Comparison of ENCODE assay signal across 12 cellular contexts in the genomic region with DNA sequence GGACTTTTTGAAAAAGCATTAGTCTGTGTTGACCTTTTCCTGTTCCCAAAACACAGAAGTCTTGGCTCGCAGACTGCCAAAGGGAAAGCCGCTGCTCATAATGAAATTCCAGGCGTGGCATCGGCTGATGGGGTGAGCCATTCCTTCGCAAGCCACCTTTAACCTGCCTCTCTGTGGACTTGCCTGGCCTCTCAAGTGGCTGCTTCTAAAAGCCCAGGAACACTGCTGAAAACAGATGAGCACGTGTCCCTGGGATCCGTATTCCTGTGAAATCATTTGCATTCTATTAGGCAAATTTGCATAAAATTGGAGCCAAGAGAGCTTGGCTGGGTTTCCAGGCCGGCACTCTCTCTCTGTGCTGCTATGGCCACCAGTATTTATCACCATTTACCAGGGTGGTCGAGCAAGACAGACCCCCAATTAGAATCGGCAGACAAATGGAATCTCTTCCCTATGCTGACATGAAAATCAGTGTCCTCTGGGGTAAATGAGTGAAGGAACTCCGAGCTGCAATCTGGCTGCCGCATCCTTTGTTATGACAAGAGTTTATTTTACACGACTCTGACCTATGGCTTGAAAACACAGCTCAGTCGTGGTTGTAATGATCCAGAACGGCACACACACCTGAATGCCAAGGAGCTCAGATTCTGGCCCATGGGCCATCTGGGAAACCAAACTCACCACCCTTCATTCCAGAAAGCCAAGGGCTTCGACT. TPM values are rescaled to one million over a fixed set of nuclear protein-coding genes. Genes with fewer than 3 reads are reported as not detected.
DNase-seq lines count a peak whose midpoint lies in the region; ATAC-seq and TF ChIP-seq lines count a peak whose summit lies in the region.
"Had no signal": no experiment of that assay in that cellular context is flagged by ENCODE, and none has a peak within 500 bp of the region (broad histone marks: within the 10 kb centered on the region; RNA-seq: fewer than 3 reads in every experiment).

No MANE protein-coding gene starts in this region.

- CTCF ChIA-PET in activated CD4-positive, alpha-beta T cell treated with anti-CD3 and anti-CD28 coated beads, Interleukin-2, amount 10 ng/mL, durations not matched to agents 7 days and 5 days (lab: Charles Lee): interaction anchor here (0.8 to 1.9 kb wide), 7 partner anchors 9 to 28 kb away, joined by 3 to 8 read pairs (median 3); no protein-coding TSS in a partner anchor
- CTCF ChIA-PET in WTC11 (lab: Charles Lee): interaction anchor here (0.6 to 1.6 kb wide), 3 partner anchors 20 to 281 kb away, joined by 3 to 5 read pairs (median 4); no protein-coding TSS in a partner anchor

- no peaks in the 10 kb centered on the region for H3K27me3 Mint-ChIP-seq in activated CD4-positive, alpha-beta T cell treated with anti-CD3 and anti-CD28 coated beads, Interleukin-2, amount 10 ng/mL, durations not matched to agents 7 days and 5 days
- H3K27me3 Mint-ChIP-seq in WTC11 (ENCODE audit: low read depth) (no peaks in the 10 kb centered on the region), immature natural killer cell (ENCODE audit: low read depth in 3 of 3) (peaks cover 5 to 7% (median 6%) of the 10 kb centered on the region in 3 donors)

- no peak overlapping the region for H3K4me3 Mint-ChIP-seq in activated CD4-positive, alpha-beta T cell treated with anti-CD3 and anti-CD28 coated beads, Interleukin-2, amount 10 ng/mL, durations not matched to agents 7 days and 5 days
- H3K4me3 Mint-ChIP-seq in WTC11 (no peak overlapping the region), immature natural killer cell (peak overlapping the region in 2 of 5 donors; percentile 55 to 65)
- H3K4me3 Mint-ChIP-seq: HFFc6 had no signal

- H3K27ac Mint-ChIP-seq in activated CD4-positive, alpha-beta T cell treated with anti-CD3 and anti-CD28 coated beads, Interleukin-2, amount 10 ng/mL, durations not matched to agents 7 days and 5 days: peak overlapping the region; percentile 90
- H3K27ac Mint-ChIP-seq in WTC11 (no peak overlapping the region), immature natural killer cell (peak overlapping the region in 5 of 6 donors; percentile 46 to 95 (median 92))
- H3K27ac Mint-ChIP-seq: HFFc6 had no signal

- no peak for DNase-seq in activated CD4-positive, alpha-beta T cell treated with anti-CD3 and anti-CD28 coated beads, Interleukin-2, amount 10 ng/mL, durations not matched to agents 7 days and 5 days
- DNase-seq in activated CD4-positive, alpha-beta T cell treated with anti-CD3 and anti-CD28 coated beads for 48 hours: no peak
- DNase-seq in WTC11 (ENCODE audit: low spot score): no peak
- no peak for DNase-seq in immature natural killer cell
- peak; percentile 14 for DNase-seq in stimulated activated CD8-positive, alpha-beta memory T cell treated with anti-CD3 and anti-CD28 coated beads, Interleukin-4, amount 100 ng/mL, for 48 hours
- DNase-seq in COLO829 (ENCODE audit: low spot score): no peak
- DNase-seq: HFFc6, right lobe of liver, SJCRH30 had no signal

- H3K4me1 Mint-ChIP-seq in activated CD4-positive, alpha-beta T cell treated with anti-CD3 and anti-CD28 coated beads, Interleukin-2, amount 10 ng/mL, durations not matched to agents 7 days and 5 days: peaks cover 83% of the 10 kb centered on the region
- peaks cover 26% of the 10 kb centered on the region for H3K4me1 Mint-ChIP-seq in WTC11
- peaks cover 49 to 67% of the 10 kb centered on the region in 2 donors for H3K4me1 Mint-ChIP-seq in immature natural killer cell

- POLR2A ChIA-PET in activated CD4-positive, alpha-beta T cell treated with anti-CD3 and anti-CD28 coated beads, Interleukin-2, amount 10 ng/mL, durations not matched to agents 7 days and 5 days (lab: Charles Lee): no interaction called here
- POLR2A ChIA-PET in WTC11 (lab: Charles Lee): interaction anchor here (0.6 kb wide), 2 partner anchors 78 to 274 kb away, joined by 3 read pairs; no protein-coding TSS in a partner anchor

- no peaks in the 10 kb centered on the region for H3K9me3 Mint-ChIP-seq in activated CD4-positive, alpha-beta T cell treated with anti-CD3 and anti-CD28 coated beads, Interleukin-2, amount 10 ng/mL, durations not matched to agents 7 days and 5 days
- H3K9me3 Mint-ChIP-seq in WTC11 (no peaks in the 10 kb centered on the region), immature natural killer cell (no peaks in the 10 kb centered on the region)
- H3K9me3 Mint-ChIP-seq: HFFc6 had no signal

- H3K36me3 Mint-ChIP-seq in activated CD4-positive, alpha-beta T cell treated with anti-CD3 and anti-CD28 coated beads, Interleukin-2, amount 10 ng/mL, durations not matched to agents 7 days and 5 days (ENCODE audit: low read depth): peaks cover 84% of the 10 kb centered on the region
- no peaks in the 10 kb centered on the region for H3K36me3 Mint-ChIP-seq in WTC11
- peaks cover 12 to 23% (median 12%) of the 10 kb centered on the region in 3 donors for H3K36me3 Mint-ChIP-seq in immature natural killer cell

- TF ChIP-seq CTCF in WTC11 (IDR thresholded peaks at IDR 0.05): no peak

- ATAC-seq in WTC11 (no peak; the same call in 1 of the 2 replicates), HG03097 (IDR thresholded peaks at IDR 0.05; ENCODE audit: low FRiP score, unreplicated experiment) (no peak), GM18511 (IDR thresholded peaks at IDR 0.05; ENCODE audit: unreplicated experiment) (no peak)
- ATAC-seq: A549 had no signal

TF ChIP-seq in WTC11, 78 proteins besides CTCF, POLR2A, EP300 and RAD21:
- TF ChIP-seq, protein P1, sequence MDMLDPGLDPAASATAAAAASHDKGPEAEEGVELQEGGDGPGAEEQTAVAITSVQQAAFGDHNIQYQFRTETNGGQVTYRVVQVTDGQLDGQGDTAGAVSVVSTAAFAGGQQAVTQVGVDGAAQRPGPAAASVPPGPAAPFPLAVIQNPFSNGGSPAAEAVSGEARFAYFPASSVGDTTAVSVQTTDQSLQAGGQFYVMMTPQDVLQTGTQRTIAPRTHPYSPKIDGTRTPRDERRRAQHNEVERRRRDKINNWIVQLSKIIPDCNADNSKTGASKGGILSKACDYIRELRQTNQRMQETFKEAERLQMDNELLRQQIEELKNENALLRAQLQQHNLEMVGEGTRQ (CRISPR knock-in tag; IDR thresholded peaks at IDR 0.05): peak; percentile 33; the same call in 1 of the 2 replicates
- TF ChIP-seq, protein P2, sequence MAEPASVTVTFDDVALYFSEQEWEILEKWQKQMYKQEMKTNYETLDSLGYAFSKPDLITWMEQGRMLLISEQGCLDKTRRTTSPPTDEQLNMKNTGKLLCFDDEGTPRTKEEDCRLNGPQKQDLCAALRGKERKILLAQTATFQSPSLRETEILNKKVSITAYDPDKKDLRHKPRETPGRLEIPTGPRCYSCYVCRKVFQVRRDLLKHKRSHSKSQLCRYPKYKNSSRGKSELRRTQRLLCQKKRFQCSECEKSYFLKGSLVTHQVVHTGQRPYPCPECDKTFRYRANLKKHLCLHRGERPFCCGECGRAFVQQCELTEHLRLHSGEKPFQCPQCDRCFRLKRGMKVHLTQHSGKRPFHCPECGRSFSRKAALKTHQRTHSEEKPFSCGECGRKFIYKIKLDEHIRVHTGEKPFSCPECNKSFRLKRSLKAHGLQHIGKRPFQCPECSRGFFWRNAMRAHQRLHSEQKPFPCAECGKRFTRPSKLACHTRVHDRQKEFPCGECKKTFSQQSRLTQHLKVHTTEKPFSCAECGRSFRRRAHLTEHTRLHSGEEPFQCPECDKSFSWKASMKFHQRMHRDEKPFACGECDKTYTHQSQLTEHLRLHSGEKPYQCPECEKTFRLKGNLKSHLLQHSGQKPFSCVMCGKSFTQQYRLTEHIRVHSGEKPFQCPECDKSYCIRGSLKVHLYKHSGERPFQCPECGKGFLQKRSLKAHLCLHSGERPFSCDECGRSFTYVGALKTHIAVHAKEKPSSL (CRISPR knock-in tag; conservative IDR thresholded peaks at IDR 0.05): no peak
- TF ChIP-seq KAT7 (CRISPR knock-in tag; IDR thresholded peaks at IDR 0.05; ENCODE audit: borderline replicate concordance): no peak
- TF ChIP-seq, protein P3, sequence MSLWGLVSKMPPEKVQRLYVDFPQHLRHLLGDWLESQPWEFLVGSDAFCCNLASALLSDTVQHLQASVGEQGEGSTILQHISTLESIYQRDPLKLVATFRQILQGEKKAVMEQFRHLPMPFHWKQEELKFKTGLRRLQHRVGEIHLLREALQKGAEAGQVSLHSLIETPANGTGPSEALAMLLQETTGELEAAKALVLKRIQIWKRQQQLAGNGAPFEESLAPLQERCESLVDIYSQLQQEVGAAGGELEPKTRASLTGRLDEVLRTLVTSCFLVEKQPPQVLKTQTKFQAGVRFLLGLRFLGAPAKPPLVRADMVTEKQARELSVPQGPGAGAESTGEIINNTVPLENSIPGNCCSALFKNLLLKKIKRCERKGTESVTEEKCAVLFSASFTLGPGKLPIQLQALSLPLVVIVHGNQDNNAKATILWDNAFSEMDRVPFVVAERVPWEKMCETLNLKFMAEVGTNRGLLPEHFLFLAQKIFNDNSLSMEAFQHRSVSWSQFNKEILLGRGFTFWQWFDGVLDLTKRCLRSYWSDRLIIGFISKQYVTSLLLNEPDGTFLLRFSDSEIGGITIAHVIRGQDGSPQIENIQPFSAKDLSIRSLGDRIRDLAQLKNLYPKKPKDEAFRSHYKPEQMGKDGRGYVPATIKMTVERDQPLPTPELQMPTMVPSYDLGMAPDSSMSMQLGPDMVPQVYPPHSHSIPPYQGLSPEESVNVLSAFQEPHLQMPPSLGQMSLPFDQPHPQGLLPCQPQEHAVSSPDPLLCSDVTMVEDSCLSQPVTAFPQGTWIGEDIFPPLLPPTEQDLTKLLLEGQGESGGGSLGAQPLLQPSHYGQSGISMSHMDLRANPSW (CRISPR knock-in tag; conservative IDR thresholded peaks at IDR 0.05; ENCODE audit: low read depth): no peak
TF ChIP-seq in WTC11: peak in this region for 1.

RNA-seq across cellular contexts. Expression of a gene that starts 21.7 kb away (rescaled TPM):
- 100 to 1,000 TPM; 113 to 119 TPM for total RNA-seq in activated CD4-positive, alpha-beta T cell treated with anti-CD3 and anti-CD28 coated beads, Interleukin-2, amount 10 ng/mL, durations not matched to agents 7 days and 5 days
- 2.2 to 2.6 TPM (median 2.3 TPM) in 3 replicates for total RNA-seq in WTC11 (2021)
- 1 to 10 TPM; 5.1 to 8.0 (median 5.7) TPM for polyA plus RNA-seq in immature natural killer cell

Comparison
In these comparisons a context has a peak if more than half of its experiments do, and no peak if none do; other contexts are left out.
1. RNA of a gene that starts 21.7 kb away (total RNA-seq): 113 to 119 TPM in activated CD4-positive, alpha-beta T cell treated with anti-CD3 and anti-CD28 coated beads, Interleukin-2, amount 10 ng/mL, durations not matched to agents 7 days and 5 days; 2.2 to 2.6 TPM in WTC11; every median in the first group is over 10 times any median in the second.